8 cellular contexts compared by ENCODE assay signal in genomic region chr6:106546322-106547052, GRCh38.
DNase-seq lines count a peak whose midpoint lies in the region; ATAC-seq and TF ChIP-seq lines count a peak whose summit lies in the region.

No MANE protein-coding gene starts in this region.

- H3K9me3 ChIP-seq in MG63, result no peaks in the 10 kb centered on the region
- no peaks in the 10 kb centered on the region for H3K9me3 ChIP-seq in breast epithelium
- no peaks in the 10 kb centered on the region for H3K9me3 ChIP-seq in neutrophil

- H3K27ac ChIP-seq in breast epithelium, result peak overlapping the region; percentile 76 to 78
- peak overlapping the region; percentile 82 for H3K27ac ChIP-seq in neutrophil

- no peaks in the 10 kb centered on the region for H3K27me3 ChIP-seq in MG63
- no peaks in the 10 kb centered on the region for H3K27me3 ChIP-seq in breast epithelium
- no peaks in the 10 kb centered on the region for H3K27me3 ChIP-seq in neutrophil

- H3K4me1 ChIP-seq in breast epithelium (peaks cover 0 to 3% of the 10 kb centered on the region in 2 donors), neutrophil (ENCODE audit: control insufficient read depth in 1 of 2, insufficient read depth in 1 of 2, low read depth in 1 of 2, low read length in 1 of 2) (peaks cover 53 to 54% of the 10 kb centered on the region in 2 experiments)

- intact Hi-C loops in breast epithelium (cut with DNase I; ENCODE audit: low total_unique reads), result no loop called here

- DNase-seq in Caki2 (ENCODE audit: low read depth), result peak; percentile 61
- peak; percentile 67 for DNase-seq in MG63
- DNase-seq in breast epithelium (ENCODE audit: low spot score in 2 of 2), result no peak
- DNase-seq in SIG-M5 (lab: John Stamatoyannopoulos, UW), result no peak
- no peak for DNase-seq in inferior parietal cortex (ENCODE audit: extremely low spot score)

- ATAC-seq in GM19023 (IDR thresholded peaks at IDR 0.05; ENCODE audit: unreplicated experiment) (no peak), GM21786 (IDR thresholded peaks at IDR 0.05; ENCODE audit: unreplicated experiment) (no peak)

- in situ Hi-C loops in Caki2 (cut with HindIII; ENCODE audit: low pct_unique_long_range_greater_than_20kb, low sequenced_read_pairs), result no loop called here

- no peak for TF ChIP-seq POLR2A in breast epithelium (IDR thresholded peaks at IDR 0.05)

- H3K36me3 ChIP-seq in MG63 (no peaks in the 10 kb centered on the region), breast epithelium (no peaks in the 10 kb centered on the region), neutrophil (peaks cover 51% of the 10 kb centered on the region)

- no peak overlapping the region for H3K4me3 ChIP-seq in MG63
- no peak overlapping the region for H3K4me3 ChIP-seq in breast epithelium
- no peak overlapping the region for H3K4me3 ChIP-seq in neutrophil (ENCODE audit: low read depth in 1 of 2, low read length in 1 of 2)

- TF ChIP-seq CTCF in breast epithelium (IDR thresholded peaks at IDR 0.05) (no peak), neutrophil (IDR thresholded peaks at IDR 0.05) (no peak)

Comparison
In these comparisons a context has a peak if more than half of its experiments do, and no peak if none do; other contexts are left out.
1. DNase-seq: peak in Caki2 (single experiment) and MG63 (single experiment); none in breast epithelium (0 of 2), SIG-M5 (single experiment) and inferior parietal cortex (single experiment).